8 cellular contexts compared by ENCODE assay signal in the genomic region with DNA sequence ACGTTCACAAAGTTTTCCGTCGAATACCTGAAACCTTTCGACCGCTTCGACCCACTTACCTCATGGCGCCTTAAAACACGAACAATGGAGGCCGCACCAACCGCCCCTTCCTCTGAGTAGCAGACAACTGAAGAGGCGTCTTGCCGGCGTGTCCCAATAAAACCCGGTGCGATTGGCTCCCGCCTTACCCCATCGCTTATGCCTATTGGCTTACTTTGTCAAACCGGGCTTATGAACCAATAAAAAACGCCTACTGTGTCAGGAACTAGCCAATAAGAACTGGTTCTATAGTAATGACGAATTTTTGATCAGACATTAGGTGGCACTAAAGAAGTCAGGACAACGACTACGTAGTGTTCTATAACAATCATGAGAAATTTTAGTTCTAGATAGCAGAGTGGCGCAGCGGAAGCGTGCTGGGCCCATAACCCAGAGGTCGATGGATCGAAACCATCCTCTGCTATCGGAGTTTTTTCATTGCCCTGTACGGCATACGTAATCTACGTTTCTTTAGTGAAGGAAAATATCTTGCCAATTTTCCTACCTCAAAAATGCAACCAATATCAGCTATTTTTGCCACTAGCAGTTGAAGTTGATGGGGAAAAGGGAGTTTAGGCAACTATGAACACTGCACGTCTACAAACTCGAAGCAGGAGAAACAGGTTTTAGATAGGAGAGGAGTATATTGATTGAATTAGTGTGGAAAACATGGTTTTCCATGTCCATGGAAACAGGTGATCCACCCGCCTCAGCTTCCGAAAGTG. TPM values are rescaled to one million over a fixed set of nuclear protein-coding genes. Genes with fewer than 3 reads are reported as not detected.
A peak's percentile ranks its signal among the peaks of the same experiment; 100 is the strongest.
DNase-seq lines count a peak whose midpoint lies in the region; ATAC-seq and TF ChIP-seq lines count a peak whose summit lies in the region.

Gene ILF2 (minus strand): TSS at position 135 of the 764 bp plus-strand sequence. CDS start 71 bp downstream, at position 64.

- H3K36me3 Mint-ChIP-seq in endothelial cell (ENCODE audit: low read depth, unreplicated experiment) = peaks cover 24% of the 10 kb centered on the region
- peaks cover 18% of the 10 kb centered on the region for H3K36me3 Mint-ChIP-seq in mesothelial cell of epicardium

- H3K4me1 Mint-ChIP-seq in endothelial cell (ENCODE audit: unreplicated experiment) (peaks cover 18% of the 10 kb centered on the region), mesothelial cell of epicardium (peaks cover 17% of the 10 kb centered on the region)

- H3K4me1 ChIP-seq in HUES48 (ENCODE audit: control insufficient read depth, insufficient read depth, low read length) (peaks cover 4% of the 10 kb centered on the region; the same call in 1 of the 2 replicates), NT2/D1 (ENCODE audit: insufficient read depth, insufficient read length) (peaks cover 4% of the 10 kb centered on the region)

- DNase-seq in D341Med (ENCODE audit: low spot score) (peak; percentile 98), NT2/D1 (ENCODE audit: low read depth, low spot score) (peak; percentile 100), endothelial cell (ENCODE audit: low spot score) (peak; percentile 93), mesothelial cell of epicardium (ENCODE audit: low spot score in 2 of 2, unreplicated experiment in 2 of 2) (peak; percentile 87 to 97)
- peak; percentile 94 for DNase-seq in activated CD8-positive, alpha-beta memory T cell treated with anti-CD3 and anti-CD28 coated beads, Interleukin-2, amount 50 U/mL, for 1 hour (ENCODE audit: extremely low read depth)
- DNase-seq in stimulated activated CD8-positive, alpha-beta memory T cell treated with anti-CD3 and anti-CD28 coated beads, Interleukin-15, amount 100 ng/mL, for 48 hours (ENCODE audit: low read depth in 2 of 2) = peak; percentile 93 to 94

- no peak within 1 kb of the TSS for H3K4me3 Mint-ChIP-seq in endothelial cell (ENCODE audit: unreplicated experiment)
- H3K4me3 Mint-ChIP-seq in mesothelial cell of epicardium = no peak within 1 kb of the TSS

- H3K9ac ChIP-seq in HUES48 (ENCODE audit: low read depth, low read length) = peak within 1 kb of the TSS; percentile 93
- peak within 1 kb of the TSS; percentile 85 for H3K9ac ChIP-seq in NT2/D1 (ENCODE audit: insufficient read length, low read depth)

- H3K9me3 Mint-ChIP-seq in endothelial cell (ENCODE audit: unreplicated experiment) = no peaks in the 10 kb centered on the region
- H3K9me3 Mint-ChIP-seq in mesothelial cell of epicardium = no peaks in the 10 kb centered on the region

- H3K36me3 ChIP-seq in HUES48 (ENCODE audit: control insufficient read depth, insufficient read depth, low read length) (peaks cover 40% of the 10 kb centered on the region), NT2/D1 (ENCODE audit: insufficient read depth, insufficient read length, low read length) (peaks cover 42% of the 10 kb centered on the region)

- ATAC-seq in GM21390 (IDR thresholded peaks at IDR 0.05; ENCODE audit: unreplicated experiment) = peak; percentile 83

- no peaks in the 10 kb centered on the region for H3K9me3 ChIP-seq in HUES48 (ENCODE audit: control insufficient read depth, insufficient read depth, low read length)
- H3K9me3 ChIP-seq in NT2/D1 (ENCODE audit: insufficient read depth, low read length) = no peaks in the 10 kb centered on the region

- H3K4me3 ChIP-seq in HUES48 (ENCODE audit: low read depth, low read length) (peak within 1 kb of the TSS; percentile 85), NT2/D1 (ENCODE audit: insufficient read length, low read depth) (peak within 1 kb of the TSS; percentile 62)

- TF ChIP-seq CTCF in endothelial cell (IDR thresholded peaks at IDR 0.05; ENCODE audit: unreplicated experiment) (no peak), mesothelial cell of epicardium (IDR thresholded peaks at IDR 0.05; ENCODE audit: unreplicated experiment) (no peak)

- H3K27me3 ChIP-seq in HUES48 (ENCODE audit: control insufficient read depth, insufficient read depth, low read length) = no peaks in the 10 kb centered on the region
- no peaks in the 10 kb centered on the region for H3K27me3 ChIP-seq in NT2/D1 (ENCODE audit: insufficient read depth, insufficient read length)

- peak within 1 kb of the TSS; percentile 86 for H3K27ac ChIP-seq in HUES48 (ENCODE audit: low read depth, low read length)

- H3K27me3 Mint-ChIP-seq in endothelial cell (ENCODE audit: unreplicated experiment) (peaks cover 8% of the 10 kb centered on the region), mesothelial cell of epicardium (ENCODE audit: low read depth) (no peaks in the 10 kb centered on the region)

- no peak within 1 kb of the TSS for H3K27ac Mint-ChIP-seq in endothelial cell (ENCODE audit: unreplicated experiment)
- peak within 1 kb of the TSS; percentile 67 for H3K27ac Mint-ChIP-seq in mesothelial cell of epicardium

RNA-seq across cellular contexts. Expression of gene ILF2, which starts in this region (rescaled TPM):
- total RNA-seq in endothelial cell (ENCODE audit: unreplicated experiment) (216 TPM), mesothelial cell of epicardium (204 to 212 TPM (median 207 TPM) in 3 replicates)

Comparison
In these comparisons a context has a peak if more than half of its experiments do, and no peak if none do; other contexts are left out.
1. Peak in every context shown above with its lines: DNase-seq, ATAC-seq, H3K4me3 ChIP-seq and H3K27ac ChIP-seq.